Comparison of ENCODE assay signal across 15 cellular contexts in genomic region chr9:123883634-123884033, GRCh38. TPM values are rescaled to one million over a fixed set of nuclear protein-coding genes. Genes with fewer than 3 reads are reported as not detected.
DNase-seq lines count a peak whose midpoint lies in the region; ATAC-seq, FAIRE-seq and TF ChIP-seq lines count a peak whose summit lies in the region.
"Had no signal": no experiment of that assay in that cellular context is flagged by ENCODE, and none has a peak within 500 bp of the region (broad histone marks: within the 10 kb centered on the region; RNA-seq: fewer than 3 reads in every experiment).

No MANE protein-coding gene starts in this region.

- no peaks in the 10 kb centered on the region for H3K27me3 ChIP-seq in bronchial epithelial cell (ENCODE audit: control insufficient read depth, insufficient read depth, low read length)
- H3K27me3 ChIP-seq: BLaER1 treated with 17β-estradiol and CSF1 and Interleukin-3, amounts not matched to agents 10 nM and 100 nM had no signal

- no peak overlapping the region for H3K4me3 Mint-ChIP-seq in HFFc6

- no peak overlapping the region for H3K27ac Mint-ChIP-seq in HFFc6

- no peak for FAIRE-seq in bronchial epithelial cell (lab: Jason Lieb, UNC)
- FAIRE-seq: K562 had no signal

- peaks cover 9% of the 10 kb centered on the region; the same call in 1 of the 2 replicates for H3K4me1 Mint-ChIP-seq in HFFc6 (ENCODE audit: low read depth)

- peaks cover 15% of the 10 kb centered on the region for H3K36me3 Mint-ChIP-seq in HFFc6 (ENCODE audit: low read depth)

- no peak for ATAC-seq in GM21786 (IDR thresholded peaks at IDR 0.05; ENCODE audit: unreplicated experiment)
- ATAC-seq: K562, Panc1 had no signal

- DNase-seq in ELR (ENCODE audit: low read depth) = peak; percentile 45
- DNase-seq in HFFc6 = peak; percentile 18
- DNase-seq in bronchial epithelial cell (ENCODE audit: low read depth) = peak; percentile 43
- peak; percentile 21 for DNase-seq in iris pigment epithelial cell (ENCODE audit: low read depth)
- no peak for DNase-seq in NCI-H510A (lab: John Stamatoyannopoulos, UW)
- DNase-seq in hippocampal formation (lab: John Stamatoyannopoulos, UW) = no peak
- DNase-seq: H7, NCI-H1105, NCI-H187, NCI-H748 treated with DMSO at 0.1 percent for 48 hours, SW 1271 had no signal

- TF ChIP-seq CTCF in HFFc6 (IDR thresholded peaks at IDR 0.05) (no peak), bronchial epithelial cell (IDR thresholded peaks at IDR 0.05; ENCODE audit: insufficient read depth, low read length, severe bottlenecking) (no peak)

- no peak overlapping the region for H3K4me3 ChIP-seq in bronchial epithelial cell (ENCODE audit: low read depth, low read length)
- H3K4me3 ChIP-seq: BLaER1 treated with 17β-estradiol and CSF1 and Interleukin-3, amounts not matched to agents 10 nM and 100 nM; K562 had no signal

- no peaks in the 10 kb centered on the region for H3K36me3 ChIP-seq in bronchial epithelial cell (ENCODE audit: control insufficient read depth, insufficient read depth, low read length)

- no peaks in the 10 kb centered on the region; the same call in 1 of the 2 replicates for H3K27me3 Mint-ChIP-seq in HFFc6 (ENCODE audit: insufficient read depth)

- peaks cover 9% of the 10 kb centered on the region for H3K9me3 Mint-ChIP-seq in HFFc6

RNA-seq across cellular contexts. Expression of gene DENND1A, which starts 46.3 kb away (rescaled TPM):
- 10 to 100 TPM; 25.4 to 38.3 (median 30.3) TPM for total RNA-seq in HFFc6 (2021; fragmentation: NEBNext Ultra II Directional; extraction: Animal tissue kit (Norgen Biotek cat#: 25700))
- total RNA-seq in bronchial epithelial cell = 6.1 and 8.3 TPM in 2 replicates

Comparison
In these comparisons a context has a peak if more than half of its experiments do, and no peak if none do; other contexts are left out.
1. DNase-seq: peak in ELR (single experiment), HFFc6 (single experiment), bronchial epithelial cell (single experiment) and iris pigment epithelial cell (single experiment); none in NCI-H510A (single experiment) and hippocampal formation (0 of 2).